ENCODE assay signal across 20 cellular contexts in genomic region chr7:50415844-50416243, GRCh38.
DNase-seq lines count a peak whose midpoint lies in the region; ATAC-seq lines count a peak whose summit lies in the region.
"Had no signal": no experiment of that assay in that cellular context is flagged by ENCODE, and none has a peak within 500 bp of the region (broad histone marks: within the 10 kb centered on the region; RNA-seq: fewer than 3 reads in every experiment).

No MANE protein-coding gene starts in this region.

- peak overlapping the region; percentile 17 for H3K4me3 Mint-ChIP-seq in activated naive CD4-positive, alpha-beta T cell treated with anti-CD3 and anti-CD28 coated beads, Interleukin-2, amount 10 ng/mL, durations not matched to agents 7 days and 5 days
- H3K4me3 Mint-ChIP-seq in activated naive CD8-positive, alpha-beta T cell: peak overlapping the region; percentile 58
- H3K4me3 Mint-ChIP-seq in stimulated activated naive B cell treated with anti-CD40 and anti-IgM and Interleukin-4, amounts not matched to agents 10 μg/mL and 1 μg/mL and 100 μg/mL, for 72 hours: no peak overlapping the region

- peaks cover 44% of the 10 kb centered on the region for H3K4me1 Mint-ChIP-seq in activated naive CD4-positive, alpha-beta T cell treated with anti-CD3 and anti-CD28 coated beads, Interleukin-2, amount 10 ng/mL, durations not matched to agents 7 days and 5 days
- peaks cover 48% of the 10 kb centered on the region for H3K4me1 Mint-ChIP-seq in activated naive CD8-positive, alpha-beta T cell (ENCODE audit: low read depth)
- H3K4me1 Mint-ChIP-seq in stimulated activated naive B cell treated with anti-CD40 and anti-IgM and Interleukin-4, amounts not matched to agents 10 μg/mL and 1 μg/mL and 100 μg/mL, for 72 hours: peaks cover 58 to 77% of the 10 kb centered on the region in 2 donors

- no peak for ATAC-seq in stimulated activated naive B cell treated with anti-CD40 and anti-IgM and Interleukin-4, amounts not matched to agents 10 μg/mL and 1 μg/mL and 100 μg/mL, for 72 hours (replicated peaks)
- no peak for ATAC-seq in GM18502 (IDR thresholded peaks at IDR 0.05; ENCODE audit: poor library complexity, unreplicated experiment)

- H3K9me3 ChIP-seq in KOPT-K1 (ENCODE audit: insufficient read depth, low read length, poor library complexity, severe bottlenecking): no peaks in the 10 kb centered on the region
- H3K9me3 ChIP-seq: SJCRH30, thyroid gland had no signal

- no peaks in the 10 kb centered on the region for H3K36me3 ChIP-seq in KOPT-K1 (ENCODE audit: insufficient read depth, low read length)
- H3K36me3 ChIP-seq: cardiac muscle cell, SJCRH30, thyroid gland, WERI-Rb-1 had no signal

- H3K27ac ChIP-seq in KOPT-K1 (ENCODE audit: low read depth, low read length, poor library complexity, severe bottlenecking): peak overlapping the region; percentile 50
- H3K27ac ChIP-seq: cardiac muscle cell, SJCRH30, thyroid gland, WERI-Rb-1 had no signal

- H3K27ac Mint-ChIP-seq in activated naive CD4-positive, alpha-beta T cell treated with anti-CD3 and anti-CD28 coated beads, Interleukin-2, amount 10 ng/mL, durations not matched to agents 7 days and 5 days: peak overlapping the region; percentile 35
- peak overlapping the region; percentile 90 for H3K27ac Mint-ChIP-seq in activated naive CD8-positive, alpha-beta T cell
- H3K27ac Mint-ChIP-seq in stimulated activated naive B cell treated with anti-CD40 and anti-IgM and Interleukin-4, amounts not matched to agents 10 μg/mL and 1 μg/mL and 100 μg/mL, for 72 hours: peak overlapping the region; percentile 37

- H3K27me3 Mint-ChIP-seq in activated naive CD4-positive, alpha-beta T cell treated with anti-CD3 and anti-CD28 coated beads, Interleukin-2, amount 10 ng/mL, durations not matched to agents 7 days and 5 days: peaks cover 9% of the 10 kb centered on the region
- no peaks in the 10 kb centered on the region for H3K27me3 Mint-ChIP-seq in activated naive CD8-positive, alpha-beta T cell
- H3K27me3 Mint-ChIP-seq in stimulated activated naive B cell treated with anti-CD40 and anti-IgM and Interleukin-4, amounts not matched to agents 10 μg/mL and 1 μg/mL and 100 μg/mL, for 72 hours: no peaks in the 10 kb centered on the region
- H3K27me3 Mint-ChIP-seq: CD8-positive, alpha-beta memory T cell had no signal

- no peaks in the 10 kb centered on the region for H3K36me3 Mint-ChIP-seq in activated naive CD4-positive, alpha-beta T cell treated with anti-CD3 and anti-CD28 coated beads, Interleukin-2, amount 10 ng/mL, durations not matched to agents 7 days and 5 days
- no peaks in the 10 kb centered on the region for H3K36me3 Mint-ChIP-seq in activated naive CD8-positive, alpha-beta T cell
- H3K36me3 Mint-ChIP-seq in stimulated activated naive B cell treated with anti-CD40 and anti-IgM and Interleukin-4, amounts not matched to agents 10 μg/mL and 1 μg/mL and 100 μg/mL, for 72 hours: no peaks in the 10 kb centered on the region

- CTCF ChIA-PET in activated naive CD4-positive, alpha-beta T cell treated with anti-CD3 and anti-CD28 coated beads, Interleukin-2, amount 10 ng/mL, durations not matched to agents 7 days and 5 days (lab: Charles Lee): interaction anchor here (0.7 to 9.2 kb wide), 11 partner anchors 11 to 322 kb away, joined by 3 to 117 read pairs (median 18); partner anchors contain the start of genes IKZF1 and ZPBP

- DNase-seq in activated naive CD4-positive, alpha-beta T cell treated with anti-CD3 and anti-CD28 coated beads, Interleukin-2, amount 10 ng/mL, durations not matched to agents 7 days and 5 days: peak; percentile 43
- no peak for DNase-seq in activated naive CD4-positive, alpha-beta T cell (lab: John Stamatoyannopoulos, UW)
- no peak for DNase-seq in stimulated activated naive B cell treated with anti-CD40 and anti-IgM and Interleukin-4, amounts not matched to agents 10 μg/mL and 1 μg/mL and 100 μg/mL, for 72 hours
- no peak for DNase-seq in NK-92 (lab: John Stamatoyannopoulos, UW; ENCODE audit: unreplicated experiment)
- DNase-seq in iPS-NIHi11 (ENCODE audit: low spot score): no peak
- DNase-seq: CD8-positive, alpha-beta memory T cell; DMS153; GDM1; glutamatergic neuron; kidney glomerular epithelial cell; NCI-H1092 treated with DMSO at 0.1 percent for 48 hours; NCI-H1930; SJCRH30; stimulated activated CD4-positive, alpha-beta T cell treated with anti-CD3 and anti-CD28 coated beads, Interleukin-1b, Interleukin-23, amount 100 ng/mL, for 48 hours; thyroid gland; WERI-Rb-1 had no signal

- H3K9me3 Mint-ChIP-seq in activated naive CD4-positive, alpha-beta T cell treated with anti-CD3 and anti-CD28 coated beads, Interleukin-2, amount 10 ng/mL, durations not matched to agents 7 days and 5 days: no peaks in the 10 kb centered on the region
- H3K9me3 Mint-ChIP-seq in activated naive CD8-positive, alpha-beta T cell (ENCODE audit: low read depth): no peaks in the 10 kb centered on the region
- no peaks in the 10 kb centered on the region for H3K9me3 Mint-ChIP-seq in stimulated activated naive B cell treated with anti-CD40 and anti-IgM and Interleukin-4, amounts not matched to agents 10 μg/mL and 1 μg/mL and 100 μg/mL, for 72 hours
- H3K9me3 Mint-ChIP-seq: CD8-positive, alpha-beta memory T cell had no signal

Comparison
In these comparisons a context has a peak if more than half of its experiments do, and no peak if none do; other contexts are left out.
1. H3K27ac Mint-ChIP-seq: peak in every context shown above with its lines; median percentile 90 in activated naive CD8-positive, alpha-beta T cell; 37 in stimulated activated naive B cell treated with anti-CD40 and anti-IgM and Interleukin-4, amounts not matched to agents 10 μg/mL and 1 μg/mL and 100 μg/mL, for 72 hours; 35 in activated naive CD4-positive, alpha-beta T cell treated with anti-CD3 and anti-CD28 coated beads, Interleukin-2, amount 10 ng/mL, durations not matched to agents 7 days and 5 days.
2. H3K4me3 Mint-ChIP-seq: peak in activated naive CD4-positive, alpha-beta T cell treated with anti-CD3 and anti-CD28 coated beads, Interleukin-2, amount 10 ng/mL, durations not matched to agents 7 days and 5 days (single experiment) and activated naive CD8-positive, alpha-beta T cell (single experiment); none in stimulated activated naive B cell treated with anti-CD40 and anti-IgM and Interleukin-4, amounts not matched to agents 10 μg/mL and 1 μg/mL and 100 μg/mL, for 72 hours (0 of 2).